Comparison of ENCODE assay signal across 1 cellular context in the genomic region with DNA sequence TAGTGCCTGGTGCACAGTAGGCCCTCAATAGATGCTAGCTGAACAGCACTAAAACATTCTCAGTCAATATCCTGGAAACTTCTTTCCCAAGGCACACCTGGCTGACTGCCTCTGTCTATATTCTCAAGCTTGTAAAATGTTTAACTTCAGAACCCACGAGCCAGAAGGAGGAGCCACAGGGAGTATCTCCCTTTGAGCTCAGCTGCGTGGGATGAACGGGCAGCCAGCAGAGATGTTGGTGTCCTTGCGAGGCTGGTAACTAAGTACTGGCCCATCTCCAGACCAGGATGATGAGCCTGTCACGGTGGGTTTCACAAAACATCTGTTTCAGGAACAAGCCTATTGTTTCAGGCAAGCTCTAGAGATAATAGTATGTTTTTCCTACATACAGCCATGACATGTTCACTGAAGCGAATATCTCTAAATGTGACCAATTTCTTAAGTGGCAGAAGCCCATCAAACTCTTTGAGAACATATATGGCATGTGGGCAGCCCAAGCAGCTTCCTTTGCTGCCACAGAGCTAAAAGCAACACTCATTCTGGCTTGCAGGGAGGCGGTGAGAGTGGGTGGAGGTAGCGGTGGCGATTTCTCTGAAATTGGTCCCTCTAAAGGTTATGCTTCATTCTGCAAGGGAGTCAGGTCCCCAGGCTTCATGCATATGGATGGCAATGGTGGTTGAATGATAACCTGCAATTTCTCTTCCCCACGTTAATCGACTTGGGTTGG.
TF ChIP-seq lines count a peak whose summit lies in the region.

No MANE protein-coding gene starts in this region.

TF ChIP-seq in H1, 55 proteins besides CTCF, POLR2A, EP300 and RAD21:
- TF ChIP-seq YY1 (IDR thresholded peaks at IDR 0.05; ENCODE audit: low read depth, low read length) (no peak), TCF12 (IDR thresholded peaks at IDR 0.05; ENCODE audit: low read depth, low read length) (no peak), ZNF274 (IDR thresholded peaks at IDR 0.05; ENCODE audit: borderline replicate concordance, extremely low read depth, low read length) (no peak), GTF2F1 (IDR thresholded peaks at IDR 0.05; ENCODE audit: borderline replicate concordance, low read depth, low read length) (no peak), SP4 (IDR thresholded peaks at IDR 0.05; ENCODE audit: low read length) (no peak), TEAD4 (IDR thresholded peaks at IDR 0.05; ENCODE audit: low read depth, low read length) (no peak), KDM5A (IDR thresholded peaks at IDR 0.05; ENCODE audit: low read length) (no peak), NANOG (IDR thresholded peaks at IDR 0.05; ENCODE audit: insufficient read depth, low read depth, low read length, poor library complexity, severe bottlenecking) (no peak), CREB1 (IDR thresholded peaks at IDR 0.05) (no peak), POU5F1 (IDR thresholded peaks at IDR 0.05; ENCODE audit: low read depth, low read length) (no peak), RNF2 (IDR thresholded peaks at IDR 0.05; ENCODE audit: borderline replicate concordance, low read depth, low read length, missing control alignments, poor library complexity, severe bottlenecking) (no peak), E2F6 (IDR thresholded peaks at IDR 0.05) (no peak), MAFK (IDR thresholded peaks at IDR 0.05; ENCODE audit: low read depth, low read length) (no peak), TBP (IDR thresholded peaks at IDR 0.05; ENCODE audit: low read depth, low read length) (no peak), NRF1 (IDR thresholded peaks at IDR 0.05; ENCODE audit: low read depth, low read length) (no peak), HDAC2 (IDR thresholded peaks at IDR 0.05; ENCODE audit: borderline replicate concordance in 1 of 2, low read depth in 2 of 2, low read length in 2 of 2) (no peak)
